In the genomic region with DNA sequence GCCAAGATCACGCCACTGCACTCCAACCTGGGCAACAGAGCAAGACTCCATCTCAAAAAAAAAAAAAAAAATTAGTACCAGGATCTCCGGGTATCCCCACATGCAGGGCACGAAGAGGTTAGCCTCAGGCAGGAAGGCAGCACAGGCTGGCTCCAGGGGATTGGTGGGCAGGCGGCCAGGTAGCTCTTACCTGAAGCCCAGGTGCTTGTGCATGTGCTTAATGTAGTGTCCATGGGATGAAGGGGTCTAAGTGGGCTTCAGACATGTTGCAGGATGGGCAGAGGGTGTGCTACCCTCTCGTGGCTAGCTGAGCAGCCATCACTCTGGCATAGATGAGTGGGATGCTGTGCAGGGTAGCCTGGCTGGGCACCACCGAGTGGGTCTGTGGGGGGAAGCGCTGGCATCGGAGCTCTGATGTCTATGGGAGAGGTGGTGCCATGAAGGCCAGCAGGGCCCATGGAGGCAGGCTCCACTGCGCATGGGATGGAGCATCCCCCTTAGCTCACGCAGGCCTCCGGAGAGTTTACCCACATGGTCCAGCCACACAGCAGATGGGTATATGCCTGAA, we compare ENCODE assay signal across 27 cellular contexts. TPM values are rescaled to one million over a fixed set of nuclear protein-coding genes. Genes with fewer than 3 reads are reported as not detected.
"Had no signal": no experiment of that assay in that cellular context is flagged by ENCODE, and none has a peak within 500 bp of the region (broad histone marks: within the 10 kb centered on the region; RNA-seq: fewer than 3 reads in every experiment).

No MANE protein-coding gene starts in this region.

- H3K4me1 ChIP-seq: gastrocnemius medialis, neural progenitor cell, right lobe of liver, tibial nerve, upper lobe of left lung, vagina had no signal

- H3K36me3 Mint-ChIP-seq: naive thymus-derived CD4-positive, alpha-beta T cell; neural progenitor cell; stimulated activated memory B cell treated with anti-CD40 and anti-IgM and Interleukin-4, amounts not matched to agents 10 μg/mL and 1 μg/mL and 100 μg/mL, for 72 hours had no signal

- H3K4me2 ChIP-seq: neural progenitor cell, smooth muscle cell had no signal

- H3K4me3 ChIP-seq: dorsolateral prefrontal cortex, gastrocnemius medialis, neural progenitor cell, right lobe of liver, smooth muscle cell, thoracic aorta, tibial nerve, upper lobe of left lung, vagina had no signal

- H3K27ac ChIP-seq: dorsolateral prefrontal cortex, gastrocnemius medialis, neural progenitor cell, right lobe of liver, thoracic aorta, tibial nerve, upper lobe of left lung, vagina had no signal

- H3K27ac Mint-ChIP-seq: naive thymus-derived CD4-positive, alpha-beta T cell; neural progenitor cell; stimulated activated memory B cell treated with anti-CD40 and anti-IgM and Interleukin-4, amounts not matched to agents 10 μg/mL and 1 μg/mL and 100 μg/mL, for 72 hours had no signal

- FAIRE-seq: kidney had no signal

- H3K9ac ChIP-seq: neural progenitor cell had no signal

- H3K9me3 ChIP-seq: gastrocnemius medialis, right lobe of liver, thoracic aorta, tibial nerve, upper lobe of left lung, vagina had no signal

- H3K4me3 Mint-ChIP-seq: naive thymus-derived CD4-positive, alpha-beta T cell; nephron; neural progenitor cell; stimulated activated memory B cell treated with anti-CD40 and anti-IgM and Interleukin-4, amounts not matched to agents 10 μg/mL and 1 μg/mL and 100 μg/mL, for 72 hours had no signal

- H3K9me3 Mint-ChIP-seq: naive thymus-derived CD4-positive, alpha-beta T cell; nephron; neural progenitor cell; stimulated activated memory B cell treated with anti-CD40 and anti-IgM and Interleukin-4, amounts not matched to agents 10 μg/mL and 1 μg/mL and 100 μg/mL, for 72 hours had no signal

- H2AFZ ChIP-seq: neural progenitor cell had no signal

- DNase-seq: effector CD4-positive, alpha-beta T cell; foreskin fibroblast; gastrocnemius medialis; kidney; mesenchymal stem cell; midbrain; naive thymus-derived CD4-positive, alpha-beta T cell; nucleus accumbens; retina; right lobe of liver; stimulated activated CD4-positive, alpha-beta T cell treated with anti-CD3 and anti-CD28 coated beads, Interleukin-4, amount 100 ng/mL, for 4 hours; stimulated activated naive CD8-positive, alpha-beta T cell treated with anti-CD3 and anti-CD28 coated beads, Interleukin-15, Interleukin-2, amounts not matched to agents 100 U/mL and 50 U/mL, for 24 hours; upper lobe of left lung had no signal

- H3K36me3 ChIP-seq: gastrocnemius medialis, neural progenitor cell, right lobe of liver, thoracic aorta, tibial nerve, upper lobe of left lung, vagina had no signal

- H3K27me3 Mint-ChIP-seq: naive thymus-derived CD4-positive, alpha-beta T cell; stimulated activated memory B cell treated with anti-CD40 and anti-IgM and Interleukin-4, amounts not matched to agents 10 μg/mL and 1 μg/mL and 100 μg/mL, for 72 hours had no signal

- ATAC-seq: gastrocnemius medialis; left lobe of liver; naive thymus-derived CD4-positive, alpha-beta T cell; stimulated activated memory B cell treated with anti-CD40 and anti-IgM and Interleukin-4, amounts not matched to agents 10 μg/mL and 1 μg/mL and 100 μg/mL, for 72 hours; stimulated activated naive CD8-positive, alpha-beta T cell treated with anti-CD3 and anti-CD28 coated beads, Interleukin-15, Interleukin-2, amounts not matched to agents 100 U/mL and 50 U/mL, for 24 hours had no signal

- H3K27me3 ChIP-seq: dorsolateral prefrontal cortex, gastrocnemius medialis, neural progenitor cell, right lobe of liver, tibial nerve, upper lobe of left lung, vagina had no signal

RNA-seq across cellular contexts. Expression of a gene that starts 11.0 kb away (rescaled TPM):
- total RNA-seq: gastrocnemius medialis, glomerular endothelial cell, kidney, lung microvascular endothelial cell, mucosa of gallbladder, osteocyte, pulmonary artery endothelial cell, smooth muscle cell, thoracic aorta, tibial nerve, upper lobe of left lung, vagina had no signal

RNA-seq across cellular contexts. Expression of a gene that starts 30.6 kb away (rescaled TPM):
- total RNA-seq: lung microvascular endothelial cell, smooth muscle cell had no signal
